ENCODE assay signal across 13 cellular contexts in the genomic region with DNA sequence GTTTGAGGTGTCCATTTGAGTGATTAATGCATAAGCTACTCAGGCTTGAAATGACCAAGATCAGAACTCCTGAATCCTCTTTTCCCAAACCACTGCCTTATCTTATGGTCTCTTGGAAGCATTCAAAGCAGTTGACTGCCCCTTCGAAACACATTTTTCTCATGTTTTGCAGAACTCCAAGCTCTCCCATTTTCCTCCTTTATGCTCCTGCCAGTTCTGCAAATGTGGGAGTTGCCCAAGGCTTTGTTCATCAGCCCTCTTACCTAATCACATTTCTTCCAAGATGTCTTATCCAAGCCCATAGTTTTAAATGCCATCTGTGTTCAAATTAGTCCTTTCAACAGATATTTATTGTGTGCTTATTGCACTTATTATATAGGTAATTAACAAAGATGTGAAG. TPM values are rescaled to one million over a fixed set of nuclear protein-coding genes. Genes with fewer than 3 reads are reported as not detected.
DNase-seq lines count a peak whose midpoint lies in the region; ATAC-seq and TF ChIP-seq lines count a peak whose summit lies in the region.
"Had no signal": no experiment of that assay in that cellular context is flagged by ENCODE, and none has a peak within 500 bp of the region (broad histone marks: within the 10 kb centered on the region; RNA-seq: fewer than 3 reads in every experiment).

No MANE protein-coding gene starts in this region.

- H3K27me3 ChIP-seq in BLaER1 treated with 17β-estradiol and CSF1 and Interleukin-3, amounts not matched to agents 10 nM and 100 nM: no peaks in the 10 kb centered on the region
- H3K27me3 ChIP-seq in DND-41 (ENCODE audit: insufficient read depth, low read length, poor library complexity): no peaks in the 10 kb centered on the region
- H3K27me3 ChIP-seq: neutrophil had no signal

- peak overlapping the region; percentile 74 for H3K4me3 Mint-ChIP-seq in activated T-helper 1 cell treated with anti-CD3 and anti-CD28 coated beads, Interleukin-12 subunit alpha, Interleukin-12 subunit beta, Interleukin-2, Interleukin-4 antibody, amounts not matched to agents 30 ng/mL and 10 ng/mL and 1 ng/mL, durations not matched to agents 14 hours and 24 hours and 36 hours

- peak overlapping the region; percentile 76 to 95 (median 89) for H3K4me2 ChIP-seq in BLaER1 treated with 17β-estradiol and CSF1 and Interleukin-3, amounts not matched to agents 10 nM and 100 nM
- peak overlapping the region; percentile 90 for H3K4me2 ChIP-seq in DND-41 (ENCODE audit: insufficient read depth, low read length)

- peaks cover 78% of the 10 kb centered on the region for H3K79me2 ChIP-seq in DND-41 (ENCODE audit: insufficient read depth, low read length)

- peak overlapping the region; percentile 76 for H3K27ac Mint-ChIP-seq in activated T-helper 1 cell treated with anti-CD3 and anti-CD28 coated beads, Interleukin-12 subunit alpha, Interleukin-12 subunit beta, Interleukin-2, Interleukin-4 antibody, amounts not matched to agents 30 ng/mL and 10 ng/mL and 1 ng/mL, durations not matched to agents 14 hours and 24 hours and 36 hours

- H3K36me3 ChIP-seq in BLaER1 treated with 17β-estradiol and CSF1 and Interleukin-3, amounts not matched to agents 10 nM and 100 nM: peaks cover 35 to 59% (median 50%) of the 10 kb centered on the region in 11 experiments
- peaks cover 44% of the 10 kb centered on the region for H3K36me3 ChIP-seq in DND-41 (ENCODE audit: insufficient read depth, low read length)
- H3K36me3 ChIP-seq: neutrophil had no signal

- no peak for DNase-seq in DND-41
- DNase-seq in activated T-helper 1 cell treated with anti-CD3 and anti-CD28 coated beads, Interleukin-12 subunit alpha, Interleukin-12 subunit beta, Interleukin-2, Interleukin-4 antibody, amounts not matched to agents 30 ng/mL and 10 ng/mL and 1 ng/mL, durations not matched to agents 14 hours and 24 hours and 36 hours (ENCODE audit: low spot score): no peak
- peak; percentile 7 for DNase-seq in left kidney (ENCODE audit: low read depth, low spot score)
- no peak for DNase-seq in activated CD4-positive, CD25-positive, alpha-beta regulatory T cell treated with anti-CD3 and anti-CD28 coated beads, Interleukin-2, amount 50 U/mL, for 72 hours
- DNase-seq in mesenteric fat pad (ENCODE audit: low spot score): no peak
- no peak for DNase-seq in NCI-H2196 treated with DMSO at 0.1 percent for 48 hours (lab: John Stamatoyannopoulos, UW; ENCODE audit: unreplicated experiment)
- DNase-seq: effector CD4-positive, alpha-beta T cell; KG1; NCI-H1930; small intestine had no signal

- H3K9me3 Mint-ChIP-seq in activated T-helper 1 cell treated with anti-CD3 and anti-CD28 coated beads, Interleukin-12 subunit alpha, Interleukin-12 subunit beta, Interleukin-2, Interleukin-4 antibody, amounts not matched to agents 30 ng/mL and 10 ng/mL and 1 ng/mL, durations not matched to agents 14 hours and 24 hours and 36 hours: no peaks in the 10 kb centered on the region

- H3K27ac ChIP-seq in BLaER1 treated with 17β-estradiol and CSF1 and Interleukin-3, amounts not matched to agents 10 nM and 100 nM: no peak overlapping the region
- no peak overlapping the region for H3K27ac ChIP-seq in DND-41 (ENCODE audit: low read length)
- H3K27ac ChIP-seq: neutrophil had no signal

- H3K4me1 ChIP-seq in BLaER1 treated with 17β-estradiol and CSF1 and Interleukin-3, amounts not matched to agents 10 nM and 100 nM: peaks cover 27 to 55% (median 39%) of the 10 kb centered on the region in 10 experiments
- H3K4me1 ChIP-seq in DND-41 (ENCODE audit: insufficient read depth, low read length): peaks cover 27% of the 10 kb centered on the region

- H4K20me1 ChIP-seq in BLaER1 treated with 17β-estradiol and CSF1 and Interleukin-3, amounts not matched to agents 10 nM and 100 nM: peaks cover 16 to 75% (median 57%) of the 10 kb centered on the region in 11 experiments; a peak in 19 of 22 replicates
- peaks cover 15% of the 10 kb centered on the region for H4K20me1 ChIP-seq in DND-41 (ENCODE audit: insufficient read depth, low read length)

- 0 out of 22 replicates have a peak overlapping the region, but pooled peaks of 1 of the 11 experiments have one; percentile 12 for H3K9ac ChIP-seq in BLaER1 treated with 17β-estradiol and CSF1 and Interleukin-3, amounts not matched to agents 10 nM and 100 nM
- H3K9ac ChIP-seq in DND-41 (ENCODE audit: low read depth, low read length): no peak overlapping the region

- ATAC-seq in DND-41 (ENCODE audit: insufficient read depth, low read depth) (no peak), GM21825 (IDR thresholded peaks at IDR 0.05; ENCODE audit: unreplicated experiment) (no peak)

- intact Hi-C loops in activated T-helper 1 cell treated with anti-CD3 and anti-CD28 coated beads, Interleukin-12 subunit alpha, Interleukin-12 subunit beta, Interleukin-2, Interleukin-4 antibody, amounts not matched to agents 30 ng/mL and 10 ng/mL and 1 ng/mL, durations not matched to agents 14 hours and 24 hours and 36 hours (cut with micrococcal nuclease): no loop called here

- H2AFZ ChIP-seq in DND-41 (ENCODE audit: low read depth, low read length): no peak overlapping the region

- peaks cover 37% of the 10 kb centered on the region for H3K4me1 Mint-ChIP-seq in activated T-helper 1 cell treated with anti-CD3 and anti-CD28 coated beads, Interleukin-12 subunit alpha, Interleukin-12 subunit beta, Interleukin-2, Interleukin-4 antibody, amounts not matched to agents 30 ng/mL and 10 ng/mL and 1 ng/mL, durations not matched to agents 14 hours and 24 hours and 36 hours (ENCODE audit: low read depth)

- no peaks in the 10 kb centered on the region for H3K9me3 ChIP-seq in BLaER1 treated with 17β-estradiol and CSF1 and Interleukin-3, amounts not matched to agents 10 nM and 100 nM (replicated peaks in 1 of 11)
- no peaks in the 10 kb centered on the region for H3K9me3 ChIP-seq in DND-41 (ENCODE audit: insufficient read depth, low read length, severe bottlenecking)
- H3K9me3 ChIP-seq: neutrophil had no signal

- peaks cover 26% of the 10 kb centered on the region for H3K36me3 Mint-ChIP-seq in activated T-helper 1 cell treated with anti-CD3 and anti-CD28 coated beads, Interleukin-12 subunit alpha, Interleukin-12 subunit beta, Interleukin-2, Interleukin-4 antibody, amounts not matched to agents 30 ng/mL and 10 ng/mL and 1 ng/mL, durations not matched to agents 14 hours and 24 hours and 36 hours (ENCODE audit: low read depth)

- TF ChIP-seq CTCF in DND-41 (IDR thresholded peaks at IDR 0.05; ENCODE audit: borderline replicate concordance, extremely low read depth, low read length, poor library complexity, severe bottlenecking): no peak

- peaks cover 1% of the 10 kb centered on the region for H3K27me3 Mint-ChIP-seq in activated T-helper 1 cell treated with anti-CD3 and anti-CD28 coated beads, Interleukin-12 subunit alpha, Interleukin-12 subunit beta, Interleukin-2, Interleukin-4 antibody, amounts not matched to agents 30 ng/mL and 10 ng/mL and 1 ng/mL, durations not matched to agents 14 hours and 24 hours and 36 hours (ENCODE audit: insufficient read depth)

- H3K4me3 ChIP-seq in BLaER1 treated with 17β-estradiol and CSF1 and Interleukin-3, amounts not matched to agents 10 nM and 100 nM: 0 out of 20 replicates have a peak overlapping the region, but pooled peaks of 1 of the 10 experiments have one; percentile 95
- no peak overlapping the region for H3K4me3 ChIP-seq in DND-41 (ENCODE audit: low read depth in 1 of 2, low read length in 2 of 2)

RNA-seq across cellular contexts. Expression of gene DNAAF2, which starts 1.8 kb away (rescaled TPM):
- total RNA-seq in activated T-helper 1 cell treated with anti-CD3 and anti-CD28 coated beads, Interleukin-12 subunit alpha, Interleukin-12 subunit beta, Interleukin-2, Interleukin-4 antibody, amounts not matched to agents 30 ng/mL and 10 ng/mL and 1 ng/mL, durations not matched to agents 14 hours and 24 hours and 36 hours: 12.8 and 12.9 TPM in 2 replicates
- total RNA-seq in mesenteric fat pad: 7.5 TPM

RNA-seq across cellular contexts. Expression of gene MGAT2, which starts 16.3 kb away (rescaled TPM):
- 57.5 and 58.3 TPM in 2 replicates for total RNA-seq in activated T-helper 1 cell treated with anti-CD3 and anti-CD28 coated beads, Interleukin-12 subunit alpha, Interleukin-12 subunit beta, Interleukin-2, Interleukin-4 antibody, amounts not matched to agents 30 ng/mL and 10 ng/mL and 1 ng/mL, durations not matched to agents 14 hours and 24 hours and 36 hours
- 36.5 TPM for total RNA-seq in mesenteric fat pad

RNA-seq across cellular contexts. Expression of gene RPL36AL, which starts 16.4 kb away (rescaled TPM):
- 224 and 237 TPM in 2 replicates for total RNA-seq in activated T-helper 1 cell treated with anti-CD3 and anti-CD28 coated beads, Interleukin-12 subunit alpha, Interleukin-12 subunit beta, Interleukin-2, Interleukin-4 antibody, amounts not matched to agents 30 ng/mL and 10 ng/mL and 1 ng/mL, durations not matched to agents 14 hours and 24 hours and 36 hours
- 138 TPM for total RNA-seq in mesenteric fat pad

RNA-seq across cellular contexts. Expression of gene LRR1, which starts 38.1 kb away (rescaled TPM):
- total RNA-seq in activated T-helper 1 cell treated with anti-CD3 and anti-CD28 coated beads, Interleukin-12 subunit alpha, Interleukin-12 subunit beta, Interleukin-2, Interleukin-4 antibody, amounts not matched to agents 30 ng/mL and 10 ng/mL and 1 ng/mL, durations not matched to agents 14 hours and 24 hours and 36 hours: 45.1 and 46.7 TPM in 2 replicates
- total RNA-seq in mesenteric fat pad: 12.0 TPM

RNA-seq across cellular contexts. Expression of gene RPS29, which starts 50.7 kb away (rescaled TPM):
- 1,860 and 1,913 TPM in 2 replicates for total RNA-seq in activated T-helper 1 cell treated with anti-CD3 and anti-CD28 coated beads, Interleukin-12 subunit alpha, Interleukin-12 subunit beta, Interleukin-2, Interleukin-4 antibody, amounts not matched to agents 30 ng/mL and 10 ng/mL and 1 ng/mL, durations not matched to agents 14 hours and 24 hours and 36 hours
- 1,006 TPM for total RNA-seq in mesenteric fat pad
